In genomic region chr12:27534765-27535161, GRCh38 we compare ENCODE assay signal across 10 cellular contexts. TPM values are rescaled to one million over a fixed set of nuclear protein-coding genes. Genes with fewer than 3 reads are reported as not detected.
A peak's percentile ranks its signal among the peaks of the same experiment; 100 is the strongest.
DNase-seq lines count a peak whose midpoint lies in the region; ATAC-seq and TF ChIP-seq lines count a peak whose summit lies in the region.
"Had no signal": no experiment of that assay in that cellular context is flagged by ENCODE, and none has a peak within 500 bp of the region (broad histone marks: within the 10 kb centered on the region; RNA-seq: fewer than 3 reads in every experiment).

No MANE protein-coding gene starts in this region.

- H3K9me3 ChIP-seq in heart right ventricle: no peaks in the 10 kb centered on the region
- H3K9me3 ChIP-seq: Peyer's patch, spleen had no signal

- H3K36me3 ChIP-seq in heart right ventricle: peaks cover 0 to 19% (median 0%) of the 10 kb centered on the region in 9 donors
- H3K36me3 ChIP-seq: spleen had no signal

- no peak for TF ChIP-seq CTCF in heart right ventricle (IDR thresholded peaks at IDR 0.05)

- peaks cover 24 to 30% of the 10 kb centered on the region in 2 donors for H3K27me3 Mint-ChIP-seq in natural killer cell treated with Interleukin-12 subunit alpha and Interleukin-12 subunit beta and Interleukin-15 and Interleukin-18, amount 100 ng/mL, for 72 hours

- 84 to 91% methylated on average over 1 of the region's 1 CpG for WGBS in heart right ventricle, 2 donors

- peak; percentile 23 for ATAC-seq in GM18511 (IDR thresholded peaks at IDR 0.05; ENCODE audit: unreplicated experiment)
- peak; percentile 30 for ATAC-seq in GM21423 (IDR thresholded peaks at IDR 0.05; ENCODE audit: unreplicated experiment)
- peak; percentile 2 for ATAC-seq in HG03575 (IDR thresholded peaks at IDR 0.05; ENCODE audit: extremely low read depth, insufficient number of reproducible peaks, low FRiP score, unreplicated experiment)
- peak; percentile 36 to 59 for ATAC-seq in natural killer cell treated with Interleukin-12 subunit alpha and Interleukin-12 subunit beta and Interleukin-15 and Interleukin-18, amount 100 ng/mL, for 72 hours
- ATAC-seq in heart right ventricle: no peak
- no peak for ATAC-seq in left colon
- ATAC-seq in sciatic nerve: no peak

- H3K4me3 ChIP-seq in heart right ventricle: no peak overlapping the region
- H3K4me3 ChIP-seq: Peyer's patch, spleen had no signal

- no peaks in the 10 kb centered on the region for H3K27me3 ChIP-seq in heart right ventricle
- H3K27me3 ChIP-seq: Peyer's patch, spleen had no signal

- H3K9me3 Mint-ChIP-seq in natural killer cell treated with Interleukin-12 subunit alpha and Interleukin-12 subunit beta and Interleukin-15 and Interleukin-18, amount 100 ng/mL, for 72 hours: no peaks in the 10 kb centered on the region

- H3K4me1 Mint-ChIP-seq in natural killer cell treated with Interleukin-12 subunit alpha and Interleukin-12 subunit beta and Interleukin-15 and Interleukin-18, amount 100 ng/mL, for 72 hours (ENCODE audit: low read depth in 2 of 2): peaks cover 16 to 18% of the 10 kb centered on the region in 2 donors

- H3K4me1 ChIP-seq in heart right ventricle: peaks cover 28 to 94% (median 77%) of the 10 kb centered on the region in 9 donors

- H3K27ac Mint-ChIP-seq in natural killer cell treated with Interleukin-12 subunit alpha and Interleukin-12 subunit beta and Interleukin-15 and Interleukin-18, amount 100 ng/mL, for 72 hours: peak overlapping the region; percentile 13 to 19

- peak overlapping the region; percentile 50 for H3K4me3 Mint-ChIP-seq in natural killer cell treated with Interleukin-12 subunit alpha and Interleukin-12 subunit beta and Interleukin-15 and Interleukin-18, amount 100 ng/mL, for 72 hours

- intact Hi-C loops in heart right ventricle (cut with DNase I): loop anchor here in 3 of 10 donors (5.0 to 10.0 kb wide), 3 partner anchors 50 to 98 kb away; no protein-coding TSS in a partner anchor
- intact Hi-C loops in left colon (cut with DNase I, micrococcal nuclease): no loop called here
- intact Hi-C loops in sciatic nerve (cut with DNase I): no loop called here

- no peak for DNase-seq in natural killer cell treated with Interleukin-12 subunit alpha and Interleukin-12 subunit beta and Interleukin-15 and Interleukin-18, amount 100 ng/mL, for 72 hours (ENCODE audit: low spot score)
- DNase-seq in heart right ventricle (no peak), left colon (no peak), sciatic nerve (ENCODE audit: low spot score) (no peak)
- DNase-seq in activated effector memory CD4-positive, alpha-beta T cell treated with Interleukin-2 at 50 U/mL for 16 hours: no peak
- DNase-seq: Peyer's patch, spleen had no signal

- peak overlapping the region in 1 of 10 donors; percentile 39 for H3K27ac ChIP-seq in heart right ventricle
- H3K27ac ChIP-seq: Peyer's patch had no signal

- H3K36me3 Mint-ChIP-seq in natural killer cell treated with Interleukin-12 subunit alpha and Interleukin-12 subunit beta and Interleukin-15 and Interleukin-18, amount 100 ng/mL, for 72 hours: no peaks in the 10 kb centered on the region

RNA-seq across cellular contexts. Expression of gene PPFIBP1, which starts 10.8 kb away (rescaled TPM):
- total RNA-seq in natural killer cell treated with Interleukin-12 subunit alpha and Interleukin-12 subunit beta and Interleukin-15 and Interleukin-18, amount 100 ng/mL, for 72 hours: 10 to 100 TPM in 1 of 2 donors, 1 to 10 TPM in 1; 9.0 to 12.9 TPM
- total RNA-seq in heart right ventricle (100 to 1,000 TPM; 233 to 450 (median 325) TPM), left colon (10 to 100 TPM; 40.9 to 43.1 TPM), sciatic nerve (146 TPM)
- 10 to 100 TPM; 22.9 to 64.7 TPM for polyA plus RNA-seq in heart right ventricle

Comparison
In these comparisons a context has a peak if more than half of its experiments do, and no peak if none do; other contexts are left out.
1. ATAC-seq: peak in GM18511 (single experiment), GM21423 (single experiment), HG03575 (single experiment) and natural killer cell treated with Interleukin-12 subunit alpha and Interleukin-12 subunit beta and Interleukin-15 and Interleukin-18, amount 100 ng/mL, for 72 hours (2 of 2); none in heart right ventricle (0 of 8), left colon (single experiment) and sciatic nerve (single experiment).